18 cellular contexts compared by ENCODE assay signal in the genomic region with DNA sequence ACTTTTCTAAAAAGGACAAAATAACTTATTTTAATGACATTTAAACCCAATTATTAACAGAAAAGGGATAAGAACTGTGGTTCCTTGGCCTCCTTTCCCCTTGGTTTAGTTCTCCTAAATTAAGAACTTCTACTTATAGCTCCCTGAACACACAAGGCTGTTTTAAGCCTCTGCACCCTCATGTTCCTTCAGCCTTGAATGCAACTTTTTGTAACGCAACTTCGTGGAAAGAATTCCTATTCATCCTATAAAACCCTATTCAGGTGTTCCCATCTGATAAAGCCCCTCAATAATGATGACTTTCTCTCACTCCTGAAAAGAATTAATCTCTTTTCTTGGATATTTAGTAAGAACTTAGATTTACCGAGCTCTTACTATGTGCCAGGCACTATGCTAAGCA. TPM values are rescaled to one million over a fixed set of nuclear protein-coding genes. Genes with fewer than 3 reads are reported as not detected.
A peak's percentile ranks its signal among the peaks of the same experiment; 100 is the strongest.
DNase-seq lines count a peak whose midpoint lies in the region; ATAC-seq and TF ChIP-seq lines count a peak whose summit lies in the region.
"Had no signal": no experiment of that assay in that cellular context is flagged by ENCODE, and none has a peak within 500 bp of the region (broad histone marks: within the 10 kb centered on the region; RNA-seq: fewer than 3 reads in every experiment).

No MANE protein-coding gene starts in this region.

- in situ Hi-C loops in gastrocnemius medialis (cut with MboI; ENCODE audit: low sequenced_read_pairs in 4 of 4): no loop called here

- POLR2A ChIA-PET in activated CD8-positive, alpha-beta T cell treated with anti-CD3 and anti-CD28 coated beads, Interleukin-2, amount 10 ng/mL, durations not matched to agents 7 days and 5 days (lab: Charles Lee): interaction anchor here (0.6 to 1.0 kb wide), 2 partner anchors 46 to 69 kb away, joined by 3 to 5 read pairs; no protein-coding TSS in a partner anchor
- POLR2A ChIA-PET in activated CD8-positive, alpha-beta T cell treated with anti-CD3 and anti-CD28 coated beads for 36 hours (lab: Charles Lee): interaction anchor here (1.0 kb wide), 1 partner anchor 85 kb away, joined by 3 read pairs; no protein-coding TSS in a partner anchor
- POLR2A ChIA-PET in HEK293 (lab: Yijun Ruan, JAX): interaction anchor here (0.8 kb wide), 1 partner anchor 15 kb away, joined by 6 read pairs; no protein-coding TSS in a partner anchor

- H3K36me3 ChIP-seq in HEK293 (ENCODE audit: control insufficient read depth in 2 of 2, insufficient read depth in 1 of 2, low read length in 2 of 2) (peaks cover 0 to 5% of the 10 kb centered on the region in 2 experiments; a peak in 2 of 3 replicates), gastrocnemius medialis (no peaks in the 10 kb centered on the region)
- H3K36me3 ChIP-seq: SJSA1 had no signal

- H3K4me1 ChIP-seq in HEK293 (ENCODE audit: control insufficient read depth, insufficient read depth, low read length) (peaks cover 16% of the 10 kb centered on the region), gastrocnemius medialis (peaks cover 59 to 86% of the 10 kb centered on the region in 2 donors)

- no peak for TF ChIP-seq POLR2A in gastrocnemius medialis (IDR thresholded peaks at IDR 0.05)

- H3K9me3 ChIP-seq in HEK293 (ENCODE audit: control insufficient read depth, insufficient read depth, low read depth, low read length) (no peaks in the 10 kb centered on the region), gastrocnemius medialis (no peaks in the 10 kb centered on the region)
- H3K9me3 ChIP-seq: SJSA1 had no signal

- no peaks in the 10 kb centered on the region for H3K27me3 ChIP-seq in gastrocnemius medialis
- H3K27me3 ChIP-seq: SJSA1 had no signal

- H3K27ac ChIP-seq in HEK293 (ENCODE audit: extremely low read depth, low read depth, low read length) (no peak overlapping the region), gastrocnemius medialis (peak overlapping the region; percentile 77 to 99 (median 82))
- H3K27ac ChIP-seq: SJSA1 had no signal

- H3K4me3 ChIP-seq in HEK293 (ENCODE audit: low read depth, low read length): no peak overlapping the region
- no peak overlapping the region for H3K4me3 ChIP-seq in gastrocnemius medialis
- H3K4me3 ChIP-seq: SJSA1 had no signal

- no peak for ATAC-seq in activated CD8-positive, alpha-beta T cell treated with anti-CD3 and anti-CD28 coated beads, Interleukin-2, amount 10 ng/mL, durations not matched to agents 7 days and 5 days
- ATAC-seq in activated CD8-positive, alpha-beta T cell treated with anti-CD3 and anti-CD28 coated beads for 36 hours: no peak
- ATAC-seq in gastrocnemius medialis: peak; percentile 84 to 93
- ATAC-seq: activated naive CD4-positive, alpha-beta T cell treated with anti-CD3 and anti-CD28 coated beads, Interleukin-2, amount 50 U/mL, for 72 hours; effector memory CD8-positive, alpha-beta T cell; left colon; stimulated activated naive CD8-positive, alpha-beta T cell treated with anti-CD3 and anti-CD28 coated beads, Interleukin-15, Interleukin-2, amounts not matched to agents 100 U/mL and 50 U/mL, for 24 hours had no signal

- peaks cover 27% of the 10 kb centered on the region for H3K36me3 Mint-ChIP-seq in activated CD8-positive, alpha-beta T cell treated with anti-CD3 and anti-CD28 coated beads, Interleukin-2, amount 10 ng/mL, durations not matched to agents 7 days and 5 days (ENCODE audit: low read depth)
- peaks cover 68% of the 10 kb centered on the region for H3K36me3 Mint-ChIP-seq in activated CD8-positive, alpha-beta T cell treated with anti-CD3 and anti-CD28 coated beads for 36 hours (ENCODE audit: low read depth)
- H3K36me3 Mint-ChIP-seq in chondrocyte (ENCODE audit: low read depth): peaks cover 1% of the 10 kb centered on the region
- H3K36me3 Mint-ChIP-seq in activated T-helper 2 cell treated with anti-CD3 and anti-CD28 coated beads, Interferon-gamma antibody, Interleukin-2, Interleukin-4, amounts not matched to agents 10 μg/mL and 5 μg/mL and 100 μg/mL, durations not matched to agents 14 hours and 24 hours and 36 hours (ENCODE audit: low read depth): peaks cover 62% of the 10 kb centered on the region

- H3K4me1 Mint-ChIP-seq in activated CD8-positive, alpha-beta T cell treated with anti-CD3 and anti-CD28 coated beads, Interleukin-2, amount 10 ng/mL, durations not matched to agents 7 days and 5 days (ENCODE audit: low read depth): peaks cover 57% of the 10 kb centered on the region
- H3K4me1 Mint-ChIP-seq in activated CD8-positive, alpha-beta T cell treated with anti-CD3 and anti-CD28 coated beads for 36 hours (ENCODE audit: low read depth): peaks cover 72% of the 10 kb centered on the region
- peaks cover 71% of the 10 kb centered on the region for H3K4me1 Mint-ChIP-seq in chondrocyte (ENCODE audit: low read depth)
- peaks cover 45% of the 10 kb centered on the region for H3K4me1 Mint-ChIP-seq in activated T-helper 2 cell treated with anti-CD3 and anti-CD28 coated beads, Interferon-gamma antibody, Interleukin-2, Interleukin-4, amounts not matched to agents 10 μg/mL and 5 μg/mL and 100 μg/mL, durations not matched to agents 14 hours and 24 hours and 36 hours (ENCODE audit: low read depth)

- CTCF ChIA-PET in activated CD8-positive, alpha-beta T cell treated with anti-CD3 and anti-CD28 coated beads, Interleukin-2, amount 10 ng/mL, durations not matched to agents 7 days and 5 days (lab: Charles Lee): interaction anchor here (1.2 kb wide), 1 partner anchor 20 kb away, joined by 3 read pairs; no protein-coding TSS in a partner anchor
- CTCF ChIA-PET in activated CD8-positive, alpha-beta T cell treated with anti-CD3 and anti-CD28 coated beads for 36 hours (lab: Charles Lee): interaction anchor here (0.7 to 1.1 kb wide), 2 partner anchors 21 to 60 kb away, joined by 3 to 4 read pairs; no protein-coding TSS in a partner anchor
- CTCF ChIA-PET in HEK293 (lab: Yijun Ruan, JAX): interaction anchor here (0.7 kb wide), 1 partner anchor 82 kb away, joined by 3 read pairs; no protein-coding TSS in a partner anchor

- intact Hi-C loops in activated CD8-positive, alpha-beta T cell treated with anti-CD3 and anti-CD28 coated beads for 36 hours (cut with micrococcal nuclease): no loop called here
- intact Hi-C loops in gastrocnemius medialis (cut with DNase I; ENCODE audit: low total_unique reads): no loop called here
- intact Hi-C loops in activated T-helper 2 cell treated with anti-CD3 and anti-CD28 coated beads, Interferon-gamma antibody, Interleukin-2, Interleukin-4, amounts not matched to agents 10 μg/mL and 5 μg/mL and 100 μg/mL, durations not matched to agents 14 hours and 24 hours and 36 hours (cut with micrococcal nuclease): no loop called here

- no peak for DNase-seq in activated CD8-positive, alpha-beta T cell treated with anti-CD3 and anti-CD28 coated beads, Interleukin-2, amount 10 ng/mL, durations not matched to agents 7 days and 5 days
- DNase-seq in activated CD8-positive, alpha-beta T cell treated with anti-CD3 and anti-CD28 coated beads for 36 hours: no peak
- DNase-seq in chondrocyte (ENCODE audit: low spot score): no peak
- DNase-seq in gastrocnemius medialis: no peak
- DNase-seq in activated effector memory CD4-positive, alpha-beta T cell treated with Interleukin-2 at 50 U/mL for 16 hours: no peak
- DNase-seq in SHP77 treated with DMSO at 0.1 percent for 48 hours (lab: John Stamatoyannopoulos, UW): no peak
- DNase-seq in activated T-helper 2 cell treated with anti-CD3 and anti-CD28 coated beads, Interferon-gamma antibody, Interleukin-2, Interleukin-4, amounts not matched to agents 10 μg/mL and 5 μg/mL and 100 μg/mL, durations not matched to agents 14 hours and 24 hours and 36 hours (ENCODE audit: low spot score): no peak
- DNase-seq: central memory CD4-positive, alpha-beta T cell; effector memory CD8-positive, alpha-beta T cell; IMR-90; left colon; NCI-H187; posterior cingulate gyrus; stimulated activated CD4-positive, alpha-beta T cell treated with anti-CD3 and anti-CD28 coated beads, Interleukin-12 subunit alpha, Interleukin-12 subunit beta, amount 100 ng/mL, for 4 hours; stimulated activated naive CD8-positive, alpha-beta T cell treated with anti-CD3 and anti-CD28 coated beads, Interleukin-15, Interleukin-2, amounts not matched to agents 100 U/mL and 50 U/mL, for 24 hours had no signal

- no peaks in the 10 kb centered on the region for H3K9me3 Mint-ChIP-seq in activated CD8-positive, alpha-beta T cell treated with anti-CD3 and anti-CD28 coated beads, Interleukin-2, amount 10 ng/mL, durations not matched to agents 7 days and 5 days (ENCODE audit: insufficient read depth)
- peaks cover 2% of the 10 kb centered on the region for H3K9me3 Mint-ChIP-seq in activated CD8-positive, alpha-beta T cell treated with anti-CD3 and anti-CD28 coated beads for 36 hours
- H3K9me3 Mint-ChIP-seq in chondrocyte (ENCODE audit: low read depth): no peaks in the 10 kb centered on the region
- no peaks in the 10 kb centered on the region for H3K9me3 Mint-ChIP-seq in activated T-helper 2 cell treated with anti-CD3 and anti-CD28 coated beads, Interferon-gamma antibody, Interleukin-2, Interleukin-4, amounts not matched to agents 10 μg/mL and 5 μg/mL and 100 μg/mL, durations not matched to agents 14 hours and 24 hours and 36 hours
- H3K9me3 Mint-ChIP-seq: effector memory CD8-positive, alpha-beta T cell had no signal

- H3K27ac Mint-ChIP-seq in activated CD8-positive, alpha-beta T cell treated with anti-CD3 and anti-CD28 coated beads, Interleukin-2, amount 10 ng/mL, durations not matched to agents 7 days and 5 days: peak overlapping the region; percentile 11
- H3K27ac Mint-ChIP-seq in activated CD8-positive, alpha-beta T cell treated with anti-CD3 and anti-CD28 coated beads for 36 hours: no peak overlapping the region
- H3K27ac Mint-ChIP-seq in chondrocyte (ENCODE audit: unreplicated experiment): peak overlapping the region; percentile 84
- H3K27ac Mint-ChIP-seq in activated T-helper 2 cell treated with anti-CD3 and anti-CD28 coated beads, Interferon-gamma antibody, Interleukin-2, Interleukin-4, amounts not matched to agents 10 μg/mL and 5 μg/mL and 100 μg/mL, durations not matched to agents 14 hours and 24 hours and 36 hours: no peak overlapping the region

- H3K4me3 Mint-ChIP-seq in activated CD8-positive, alpha-beta T cell treated with anti-CD3 and anti-CD28 coated beads, Interleukin-2, amount 10 ng/mL, durations not matched to agents 7 days and 5 days: no peak overlapping the region
- no peak overlapping the region for H3K4me3 Mint-ChIP-seq in activated CD8-positive, alpha-beta T cell treated with anti-CD3 and anti-CD28 coated beads for 36 hours
- no peak overlapping the region for H3K4me3 Mint-ChIP-seq in chondrocyte (ENCODE audit: unreplicated experiment)
- H3K4me3 Mint-ChIP-seq in activated T-helper 2 cell treated with anti-CD3 and anti-CD28 coated beads, Interferon-gamma antibody, Interleukin-2, Interleukin-4, amounts not matched to agents 10 μg/mL and 5 μg/mL and 100 μg/mL, durations not matched to agents 14 hours and 24 hours and 36 hours (ENCODE audit: low read depth): no peak overlapping the region
- H3K4me3 Mint-ChIP-seq: effector memory CD8-positive, alpha-beta T cell had no signal

- H3K27me3 Mint-ChIP-seq in activated CD8-positive, alpha-beta T cell treated with anti-CD3 and anti-CD28 coated beads, Interleukin-2, amount 10 ng/mL, durations not matched to agents 7 days and 5 days (ENCODE audit: low read depth): no peaks in the 10 kb centered on the region
- no peaks in the 10 kb centered on the region for H3K27me3 Mint-ChIP-seq in activated CD8-positive, alpha-beta T cell treated with anti-CD3 and anti-CD28 coated beads for 36 hours
- no peaks in the 10 kb centered on the region for H3K27me3 Mint-ChIP-seq in chondrocyte (ENCODE audit: low read depth)
- H3K27me3 Mint-ChIP-seq in activated T-helper 2 cell treated with anti-CD3 and anti-CD28 coated beads, Interferon-gamma antibody, Interleukin-2, Interleukin-4, amounts not matched to agents 10 μg/mL and 5 μg/mL and 100 μg/mL, durations not matched to agents 14 hours and 24 hours and 36 hours (ENCODE audit: low read depth): no peaks in the 10 kb centered on the region
- H3K27me3 Mint-ChIP-seq: effector memory CD8-positive, alpha-beta T cell had no signal

- TF ChIP-seq CTCF in activated CD8-positive, alpha-beta T cell treated with anti-CD3 and anti-CD28 coated beads for 36 hours (IDR thresholded peaks at IDR 0.05): no peak
- TF ChIP-seq CTCF in HEK293 (tag by site-specific recombination; IDR thresholded peaks at IDR 0.05) (no peak), chondrocyte (IDR thresholded peaks at IDR 0.05) (no peak), gastrocnemius medialis (IDR thresholded peaks at IDR 0.05 in 4 of 5, conservative IDR thresholded peaks at IDR 0.05 in 1 of 5) (no peak)

RNA-seq across cellular contexts. Expression of gene STAT3, which starts 6.3 kb away (rescaled TPM):
- 100 to 1,000 TPM in 1 of 2 experiments, 10 to 100 TPM in 1; 94.7 to 101 TPM for total RNA-seq in activated CD8-positive, alpha-beta T cell treated with anti-CD3 and anti-CD28 coated beads, Interleukin-2, amount 10 ng/mL, durations not matched to agents 7 days and 5 days
- total RNA-seq in activated CD8-positive, alpha-beta T cell treated with anti-CD3 and anti-CD28 coated beads for 36 hours: 100 to 1,000 TPM; 276 to 286 TPM
- total RNA-seq in chondrocyte (164 to 203 TPM (median 164 TPM) in 3 replicates), gastrocnemius medialis (100 to 1,000 TPM in 3 of 4 donors, 10 to 100 TPM in 1; 88.4 to 203 (median 130) TPM)
- total RNA-seq in activated T-helper 2 cell treated with anti-CD3 and anti-CD28 coated beads, Interferon-gamma antibody, Interleukin-2, Interleukin-4, amounts not matched to agents 10 μg/mL and 5 μg/mL and 100 μg/mL, durations not matched to agents 14 hours and 24 hours and 36 hours: 250 and 262 TPM in 2 replicates

RNA-seq across cellular contexts. Expression of gene CAVIN1, which starts 41.2 kb away (rescaled TPM):
- total RNA-seq in activated CD8-positive, alpha-beta T cell treated with anti-CD3 and anti-CD28 coated beads, Interleukin-2, amount 10 ng/mL, durations not matched to agents 7 days and 5 days: 1 to 10 TPM; 1.7 to 2.0 TPM
- total RNA-seq in activated CD8-positive, alpha-beta T cell treated with anti-CD3 and anti-CD28 coated beads for 36 hours: 1 to 10 TPM; 1.8 to 2.0 TPM
- total RNA-seq in chondrocyte: 501 to 877 TPM (median 874 TPM) in 3 replicates
- total RNA-seq in gastrocnemius medialis: 100 to 1,000 TPM in 3 of 4 donors, 10 to 100 TPM in 1; 64.9 to 137 (median 125) TPM
- 3.5 and 3.8 TPM in 2 replicates for total RNA-seq in activated T-helper 2 cell treated with anti-CD3 and anti-CD28 coated beads, Interferon-gamma antibody, Interleukin-2, Interleukin-4, amounts not matched to agents 10 μg/mL and 5 μg/mL and 100 μg/mL, durations not matched to agents 14 hours and 24 hours and 36 hours

Comparison
In these comparisons a context has a peak if more than half of its experiments do, and no peak if none do; other contexts are left out.
1. H3K27ac Mint-ChIP-seq: peak in activated CD8-positive, alpha-beta T cell treated with anti-CD3 and anti-CD28 coated beads, Interleukin-2, amount 10 ng/mL, durations not matched to agents 7 days and 5 days (single experiment) and chondrocyte (single experiment); none in activated CD8-positive, alpha-beta T cell treated with anti-CD3 and anti-CD28 coated beads for 36 hours (single experiment) and activated T-helper 2 cell treated with anti-CD3 and anti-CD28 coated beads, Interferon-gamma antibody, Interleukin-2, Interleukin-4, amounts not matched to agents 10 μg/mL and 5 μg/mL and 100 μg/mL, durations not matched to agents 14 hours and 24 hours and 36 hours (single experiment).
2. ATAC-seq: peak in gastrocnemius medialis (2 of 2); none in activated CD8-positive, alpha-beta T cell treated with anti-CD3 and anti-CD28 coated beads, Interleukin-2, amount 10 ng/mL, durations not matched to agents 7 days and 5 days (single experiment) and activated CD8-positive, alpha-beta T cell treated with anti-CD3 and anti-CD28 coated beads for 36 hours (single experiment).
3. RNA of gene CAVIN1, which starts 41.2 kb away (total RNA-seq): 501 to 877 TPM in chondrocyte and 64.9 to 137 TPM in gastrocnemius medialis; 3.5 to 3.8 TPM in activated T-helper 2 cell treated with anti-CD3 and anti-CD28 coated beads, Interferon-gamma antibody, Interleukin-2, Interleukin-4, amounts not matched to agents 10 μg/mL and 5 μg/mL and 100 μg/mL, durations not matched to agents 14 hours and 24 hours and 36 hours, 1.7 to 2.0 TPM in activated CD8-positive, alpha-beta T cell treated with anti-CD3 and anti-CD28 coated beads, Interleukin-2, amount 10 ng/mL, durations not matched to agents 7 days and 5 days and 1.8 to 2.0 TPM in activated CD8-positive, alpha-beta T cell treated with anti-CD3 and anti-CD28 coated beads for 36 hours; every median in the first group is over 10 times any median in the second.